Comparison of ENCODE assay signal across 1 cellular context in genomic region chr1:86416343-86416742, GRCh38.
A peak's percentile ranks its signal among the peaks of the same experiment; 100 is the strongest.
TF ChIP-seq lines count a peak whose summit lies in the region.

No MANE protein-coding gene starts in this region.

TF ChIP-seq in K562, 482 proteins besides CTCF, POLR2A, EP300 and RAD21 (continued from another document):
- TF ChIP-seq TFE3 (CRISPR knock-in tag; IDR thresholded peaks at IDR 0.05) (peak; percentile 59), ZNF764 (CRISPR knock-in tag; IDR thresholded peaks at IDR 0.05; ENCODE audit: low read depth) (no peak)
